10 cellular contexts compared by ENCODE assay signal in the genomic region with DNA sequence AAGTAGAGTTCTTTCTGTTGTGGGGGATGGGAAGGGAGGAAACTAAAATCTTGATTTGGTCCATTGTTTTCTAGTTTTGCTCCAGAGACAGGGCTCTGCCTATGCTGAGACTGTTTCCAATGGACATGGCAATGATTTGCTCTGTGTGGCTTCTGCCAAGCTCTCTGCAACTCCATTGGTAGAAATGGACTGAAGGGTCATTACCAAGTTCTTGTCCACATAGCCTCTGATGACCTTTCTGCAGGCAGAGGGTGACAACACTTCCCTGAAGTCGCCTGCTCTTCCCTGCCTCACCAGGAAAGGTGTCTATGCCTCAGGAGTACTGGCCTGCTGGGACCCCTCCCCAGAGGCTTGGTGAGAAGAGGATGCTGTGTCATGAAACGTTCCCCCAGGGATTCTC. TPM values are rescaled to one million over a fixed set of nuclear protein-coding genes. Genes with fewer than 3 reads are reported as not detected.
"Had no signal": no experiment of that assay in that cellular context is flagged by ENCODE, and none has a peak within 500 bp of the region (broad histone marks: within the 10 kb centered on the region; RNA-seq: fewer than 3 reads in every experiment).

No MANE protein-coding gene starts in this region.

- H3K9ac ChIP-seq: GM23248 had no signal

- H3K4me1 ChIP-seq: HAP-1 had no signal

- H3K9me3 ChIP-seq: HAP-1 had no signal

- H3K36me3 Mint-ChIP-seq: IgD-negative memory B cell had no signal

- H2AFZ ChIP-seq: GM23248 had no signal

- ATAC-seq: HCT116 had no signal

- H3K4me3 ChIP-seq: GM23248, HAP-1 had no signal

- DNase-seq: GM23248, GOT3, H7, HFFc6, KBM-7 had no signal

- H3K27ac Mint-ChIP-seq: HFFc6, IgD-negative memory B cell had no signal

- H3K4me1 Mint-ChIP-seq: IgD-negative memory B cell had no signal

- H3K4me3 Mint-ChIP-seq: HFFc6, IgD-negative memory B cell had no signal

- H3K36me3 ChIP-seq: HAP-1 had no signal

- H3K27ac ChIP-seq: GM23248, HL-60 had no signal

RNA-seq across cellular contexts. Expression of gene NOS1, which starts 39.5 kb away (rescaled TPM):
- total RNA-seq: GM23248, H4, HFFc6 had no signal
- polyA plus RNA-seq: GM23248, IgD-negative memory B cell had no signal
